Comparison of ENCODE assay signal across 8 cellular contexts in the genomic region with DNA sequence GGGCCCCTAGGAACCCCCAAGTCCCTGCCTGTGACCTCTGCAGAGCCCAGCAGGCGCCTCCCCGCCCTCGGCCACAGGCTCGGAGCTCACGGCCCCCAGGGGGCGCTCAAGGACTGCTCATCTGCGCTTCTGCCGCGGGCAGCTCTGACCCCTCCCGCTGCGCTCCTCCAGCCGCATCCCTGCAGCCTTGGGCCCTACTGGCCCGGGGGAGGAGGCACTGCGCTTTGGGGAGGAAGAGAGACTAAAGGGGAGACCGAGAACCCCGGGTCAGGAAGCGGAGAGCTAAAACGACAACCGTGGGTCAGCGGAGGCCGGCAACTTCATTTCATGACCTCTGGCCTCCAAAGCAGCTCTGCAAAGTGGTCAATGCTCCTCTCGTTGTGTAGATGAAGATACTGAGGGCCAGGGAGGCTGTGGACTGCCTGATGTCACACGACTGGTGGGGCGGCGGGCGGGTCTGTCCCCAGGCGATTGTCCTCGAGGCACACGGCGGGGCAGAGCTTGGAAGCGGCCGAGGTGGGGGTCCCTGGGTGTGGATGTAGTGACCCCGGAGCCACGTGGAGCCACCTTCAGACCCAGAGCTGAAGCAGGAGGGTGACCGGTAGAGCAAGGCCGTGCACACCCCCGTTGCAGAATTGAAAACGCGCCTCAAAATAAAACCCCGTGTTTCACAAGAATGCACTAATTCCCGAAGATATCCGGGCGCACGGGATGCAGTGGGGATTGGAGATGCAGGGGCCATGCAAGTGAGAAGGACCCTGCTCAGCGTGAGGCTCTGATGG. TPM values are rescaled to one million over a fixed set of nuclear protein-coding genes. Genes with fewer than 3 reads are reported as not detected.
DNase-seq lines count a peak whose midpoint lies in the region; FAIRE-seq and TF ChIP-seq lines count a peak whose summit lies in the region.

No MANE protein-coding gene starts in this region.

- peaks cover 9% of the 10 kb centered on the region for H3K4me1 Mint-ChIP-seq in neural crest cell

- no peaks in the 10 kb centered on the region for H3K36me3 Mint-ChIP-seq in neural crest cell (ENCODE audit: low read depth)

- DNase-seq in NCI-H510A treated with DMSO at 0.1 percent for 48 hours (lab: John Stamatoyannopoulos, UW) (peak; percentile 48), NCI-H510A (lab: John Stamatoyannopoulos, UW) (no peak), RWPE1 (ENCODE audit: low spot score) (peak; percentile 82), frontal cortex (ENCODE audit: low spot score in 2 of 2) (peak; percentile 86 to 95), neural crest cell (ENCODE audit: low read depth, low spot score) (peak; percentile 89)
- DNase-seq in activated effector memory CD4-positive, alpha-beta T cell treated with anti-CD3 and anti-CD28 coated beads, Interleukin-2, amount 50 U/mL, for 16 hours: peak; percentile 92
- peak in 5 of 6 experiments; percentile 67 to 79 (median 69) for DNase-seq in stimulated activated naive CD4-positive, alpha-beta T cell (lab: John Stamatoyannopoulos, UW)

- H3K4me3 Mint-ChIP-seq in neural crest cell: no peak overlapping the region

- TF ChIP-seq CTCF in KMS-11 (conservative IDR thresholded peaks at IDR 0.05; ENCODE audit: low read depth, low read length) (peak; percentile 80), RWPE1 (conservative IDR thresholded peaks at IDR 0.05; ENCODE audit: low read depth) (peak; percentile 77), neural crest cell (conservative IDR thresholded peaks at IDR 0.05) (peak; percentile 94)

- H3K9ac ChIP-seq in KMS-11: no peak overlapping the region

- FAIRE-seq in frontal cortex (lab: Jason Lieb, UNC): no peak

- POLR2A ChIA-PET in RWPE1 (lab: Yijun Ruan, JAX; ENCODE audit: low non-redundant PET): interaction anchor here (0.5 to 0.6 kb wide), 2 partner anchors 16 to 56 kb away, joined by 3 to 4 read pairs; partner anchors contain the start of gene IFITM10

- H3K27ac ChIP-seq in KMS-11 (no peak overlapping the region), RWPE1 (peak overlapping the region; percentile 76)

- peak overlapping the region; percentile 43; the same call in 1 of the 2 replicates for H3K4me2 ChIP-seq in KMS-11

- H4K20me1 ChIP-seq in KMS-11 (ENCODE audit: insufficient read depth): no peaks in the 10 kb centered on the region

- H3K27me3 ChIP-seq in KMS-11 (ENCODE audit: insufficient read depth, low read depth): peaks cover 76% of the 10 kb centered on the region

- H3K9me3 Mint-ChIP-seq in neural crest cell: no peaks in the 10 kb centered on the region

- H3K4me1 ChIP-seq in KMS-11 (ENCODE audit: low read depth, poor library complexity, severe bottlenecking): no peaks in the 10 kb centered on the region

- CTCF ChIA-PET in RWPE1 (lab: Yijun Ruan, JAX): interaction anchor here (0.5 to 5.4 kb wide), 56 partner anchors 11 to 1481 kb away, joined by 3 to 85 read pairs (median 4); partner anchors contain the start of genes IFITM10, SYT8 and TNNT3

- no peaks in the 10 kb centered on the region for H3K36me3 ChIP-seq in KMS-11 (ENCODE audit: insufficient read depth)

- no peaks in the 10 kb centered on the region for H3K79me2 ChIP-seq in KMS-11 (ENCODE audit: insufficient read depth, low read depth)

- H3K27me3 Mint-ChIP-seq in neural crest cell (ENCODE audit: low read depth): peaks cover 3% of the 10 kb centered on the region

- no peak overlapping the region for H3K27ac Mint-ChIP-seq in neural crest cell (ENCODE audit: unreplicated experiment)

- H2AFZ ChIP-seq in KMS-11 (ENCODE audit: low read depth): peak overlapping the region; percentile 49; the same call in 1 of the 2 replicates

- no peak overlapping the region for H3K4me3 ChIP-seq in KMS-11 (IDR thresholded peaks at IDR 0.05; ENCODE audit: insufficient read depth, low read depth, low read length)

RNA-seq across cellular contexts. Expression of gene KRTAP5-6, which starts 2.7 kb away (rescaled TPM):
- total RNA-seq in frontal cortex (not detected), neural crest cell (not detected in 2 replicates)

RNA-seq across cellular contexts. Expression of gene IFITM10, which starts 56.1 kb away (rescaled TPM):
- total RNA-seq in frontal cortex (0.41 TPM), neural crest cell (0.66 TPM in 1 of 2 replicates, not detected in the other)
